1 cellular context compared by ENCODE assay signal in genomic region chr20:21435576-21435975, GRCh38.
TF ChIP-seq lines count a peak whose summit lies in the region.

No MANE protein-coding gene starts in this region.

TF ChIP-seq in WTC11, 78 proteins besides CTCF, POLR2A, EP300 and RAD21 (continued from another document):
- TF ChIP-seq STAT6 (CRISPR knock-in tag; conservative IDR thresholded peaks at IDR 0.05; ENCODE audit: low read depth) = no peak
- TF ChIP-seq IRF2 (CRISPR knock-in tag; IDR thresholded peaks at IDR 0.05; ENCODE audit: borderline replicate concordance, low read depth) = no peak
- TF ChIP-seq MLX (CRISPR knock-in tag; IDR thresholded peaks at IDR 0.05) = no peak
- TF ChIP-seq GABPB1 (CRISPR knock-in tag; IDR thresholded peaks at IDR 0.05) = no peak
- TF ChIP-seq TP53 (CRISPR knock-in tag; IDR thresholded peaks at IDR 0.05) = no peak
- no peak for TF ChIP-seq CDX4 (CRISPR knock-in tag; IDR thresholded peaks at IDR 0.05; ENCODE audit: borderline replicate concordance)
- TF ChIP-seq ZNF423 (CRISPR knock-in tag; IDR thresholded peaks at IDR 0.05) = no peak
- TF ChIP-seq FOXK1 (CRISPR knock-in tag; IDR thresholded peaks at IDR 0.05) = no peak
- no peak for TF ChIP-seq ATF6 (CRISPR knock-in tag; IDR thresholded peaks at IDR 0.05)
